8 cellular contexts compared by ENCODE assay signal in genomic region chr2:10864888-10865551, GRCh38. TPM values are rescaled to one million over a fixed set of nuclear protein-coding genes. Genes with fewer than 3 reads are reported as not detected.
DNase-seq lines count a peak whose midpoint lies in the region; ATAC-seq and TF ChIP-seq lines count a peak whose summit lies in the region.

No MANE protein-coding gene starts in this region.

- H3K4me1 ChIP-seq in colonic mucosa = no peaks in the 10 kb centered on the region

- intact Hi-C loops in colonic mucosa (cut with DNase I) = no loop called here

- peak; percentile 24 for TF ChIP-seq CTCF in colonic mucosa (IDR thresholded peaks at IDR 0.05)

- H3K9me3 ChIP-seq in colonic mucosa = no peaks in the 10 kb centered on the region

- DNase-seq in NCI-H2107 treated with DMSO at 0.1 percent for 48 hours (lab: John Stamatoyannopoulos, UW; ENCODE audit: unreplicated experiment) = peak; percentile 27
- DNase-seq in NCI-H2107 (lab: John Stamatoyannopoulos, UW) = no peak
- DNase-seq in colonic mucosa = no peak
- DNase-seq in SW 1271 (lab: John Stamatoyannopoulos, UW) = no peak
- DNase-seq in RKO (ENCODE audit: low spot score) = no peak
- DNase-seq in amygdala (lab: John Stamatoyannopoulos, UW) = no peak

- no peak overlapping the region for H3K4me3 ChIP-seq in colonic mucosa

- no peak overlapping the region for H3K27ac ChIP-seq in colonic mucosa

- ATAC-seq in GM21526 (IDR thresholded peaks at IDR 0.05; ENCODE audit: low FRiP score, unreplicated experiment) (peak; percentile 91), HG03571 (IDR thresholded peaks at IDR 0.05; ENCODE audit: unreplicated experiment) (peak; percentile 91)

- H3K27me3 ChIP-seq in colonic mucosa = no peaks in the 10 kb centered on the region

- no peak overlapping the region for H3K9ac ChIP-seq in colonic mucosa (ENCODE audit: low read depth in 2 of 2, low read length in 2 of 2)

- no peaks in the 10 kb centered on the region for H3K36me3 ChIP-seq in colonic mucosa

RNA-seq across cellular contexts. Expression of gene KCNF1, which starts 46.7 kb away (rescaled TPM):
- under 1 TPM; 0.22 to 0.90 TPM for total RNA-seq in colonic mucosa

RNA-seq across cellular contexts. Expression of gene PDIA6, which starts 52.4 kb away (rescaled TPM):
- total RNA-seq in colonic mucosa = 100 to 1,000 TPM; 180 to 347 TPM
